ENCODE assay signal across 15 cellular contexts in genomic region chr1:184028854-184029623, GRCh38. TPM values are rescaled to one million over a fixed set of nuclear protein-coding genes. Genes with fewer than 3 reads are reported as not detected.
DNase-seq lines count a peak whose midpoint lies in the region; ATAC-seq, FAIRE-seq and TF ChIP-seq lines count a peak whose summit lies in the region.
"Had no signal": no experiment of that assay in that cellular context is flagged by ENCODE, and none has a peak within 500 bp of the region (broad histone marks: within the 10 kb centered on the region; RNA-seq: fewer than 3 reads in every experiment).

No MANE protein-coding gene starts in this region.

- POLR2A ChIA-PET in K562 (lab: Yijun Ruan, JAX), result interaction anchor here (0.6 to 1.9 kb wide), 6 partner anchors 11 to 459 kb away, joined by 3 to 8 read pairs (median 3); partner anchors contain the start of gene TSEN15

- H3K79me2 ChIP-seq in K562 (ENCODE audit: control insufficient read depth, insufficient read depth, low read length), result peaks cover 86% of the 10 kb centered on the region
- H3K79me2 ChIP-seq: parathyroid adenoma had no signal

- BruUV-seq in K562 (replicated peaks; lab: Mats Ljungman, UMichigan), result no TSS peak

- peak; percentile 15 for FAIRE-seq in K562 (lab: Jason Lieb, UNC)

- peak in 1 of 2 experiments; percentile 38; a peak in 2 of 4 replicates for TF ChIP-seq RAD21 in K562 (CRISPR knock-in tag; conservative IDR thresholded peaks at IDR 0.05 in 1 of 2, IDR thresholded peaks at IDR 0.05 in 1 of 2)

- no peaks in the 10 kb centered on the region; the same call in 2 of the 3 replicates for H3K36me3 ChIP-seq in K562 (ENCODE audit: control insufficient read depth, insufficient read depth, low read length)
- H3K36me3 ChIP-seq: colonic mucosa, transverse colon had no signal

- H3K27me3 ChIP-seq in K562 (ENCODE audit: control insufficient read depth in 2 of 2, insufficient read depth in 2 of 2, low read length in 2 of 2), result no peaks in the 10 kb centered on the region
- H3K27me3 ChIP-seq: colonic mucosa, transverse colon had no signal

- CTCF ChIA-PET in K562 (lab: Yijun Ruan, JAX; ENCODE audit: low intra/inter-chr PET ratio), result no interaction called here

- H3K9me1 ChIP-seq in K562 (ENCODE audit: control insufficient read depth, insufficient read depth, low read length), result no peaks in the 10 kb centered on the region

- in situ Hi-C loops in K562 (cut with MboI), result no loop called here

- peaks cover 15 to 86% of the 10 kb centered on the region in 2 experiments for H3K4me1 ChIP-seq in K562 (replicated peaks in 1 of 2; ENCODE audit: control insufficient read depth in 2 of 2, insufficient read depth in 2 of 2, low read length in 2 of 2)
- H3K4me1 ChIP-seq: colonic mucosa had no signal

- peak overlapping the region; percentile 13 to 74; a peak in 3 of 4 replicates for H3K9ac ChIP-seq in K562 (ENCODE audit: insufficient read depth in 1 of 2, low read depth in 2 of 2, low read length in 2 of 2)
- H3K9ac ChIP-seq: parathyroid adenoma had no signal

- 18% methylated on average over 5 of the region's 5 CpGs for WGBS in K562 (ENCODE audit: insufficient coverage, low coverage, missing lambda C conversion rate)

- TF ChIP-seq POLR2A in K562 (conservative IDR thresholded peaks at IDR 0.05), result no peak

- 0 out of 6 replicates have a peak, but pooled peaks have one; percentile 6 to 24 (median 7) for TF ChIP-seq CTCF in K562 (IDR thresholded peaks at IDR 0.05 in 2 of 3, conservative IDR thresholded peaks at IDR 0.05 in 1 of 3; ENCODE audit: insufficient read depth in 2 of 3, low read depth in 1 of 3, low read length in 3 of 3)

- DNase-seq in Right ventricle myocardium superior (peak; percentile 75), cardiac septum (ENCODE audit: low spot score) (no peak), K562 (ENCODE audit: extremely low read depth in 1 of 4, low spot score in 3 of 4) (peak in 3 of 4 experiments; percentile 30 to 85 (median 55)), medulla oblongata (ENCODE audit: extremely low spot score) (peak; percentile 76), cerebellum (ENCODE audit: low spot score) (no peak), NCI-H146 (lab: John Stamatoyannopoulos, UW) (no peak)
- DNase-seq: colonic mucosa, DMS79, NCI-H1436 treated with DMSO at 0.1 percent for 48 hours, NCI-H748 treated with DMSO at 0.1 percent for 48 hours, SHP77 treated with DMSO at 0.1 percent for 48 hours, transverse colon had no signal

- peak overlapping the region; percentile 89 for H3K27ac ChIP-seq in K562 (ENCODE audit: extremely low read depth, low read depth, low read length)
- H3K27ac ChIP-seq: colonic mucosa, parathyroid adenoma, transverse colon had no signal

- no peaks in the 10 kb centered on the region for H3K9me3 ChIP-seq in K562 (replicated peaks; ENCODE audit: control insufficient read depth, insufficient read depth, low read depth, low read length)
- H3K9me3 ChIP-seq: colonic mucosa, transverse colon had no signal

- no peaks in the 10 kb centered on the region for H4K20me1 ChIP-seq in K562 (replicated peaks; ENCODE audit: control insufficient read depth, insufficient read depth, low read length)

- intact Hi-C loops in Right ventricle myocardium superior (cut with DNase I), result no loop called here
- intact Hi-C loops in cardiac septum (cut with DNase I), result no loop called here
- intact Hi-C loops in K562 (cut with micrococcal nuclease), result no loop called here

- ATAC-seq in Right ventricle myocardium superior (ENCODE audit: poor library complexity) (no peak), K562 (peak; percentile 6), GM18867 (IDR thresholded peaks at IDR 0.05; ENCODE audit: unreplicated experiment) (no peak), HG02973 (IDR thresholded peaks at IDR 0.05; ENCODE audit: unreplicated experiment) (no peak)

- H3K4me2 ChIP-seq in K562 (ENCODE audit: insufficient read depth, low read length), result peak overlapping the region; percentile 23; the same call in 1 of the 2 replicates

- H3K4me3 ChIP-seq in K562, result no peak overlapping the region
- H3K4me3 ChIP-seq: colonic mucosa, transverse colon had no signal

- TF ChIP-seq EP300 in K562 (IDR thresholded peaks at IDR 0.05; ENCODE audit: low read length), result no peak; the same call in 1 of the 2 replicates

- H2AFZ ChIP-seq in K562 (ENCODE audit: low read depth, low read length), result 0 out of 2 replicates have a peak overlapping the region, but pooled peaks have one; percentile 5
- H2AFZ ChIP-seq: parathyroid adenoma had no signal

TF ChIP-seq in K562, 482 proteins besides CTCF, POLR2A, EP300 and RAD21 (continues in another document):
- peak; percentile 49; the same call in 1 of the 2 replicates for TF ChIP-seq ARID3A (IDR thresholded peaks at IDR 0.05; ENCODE audit: borderline replicate concordance, low read depth, low read length)
- TF ChIP-seq ZFP30 (CRISPR knock-in tag; IDR thresholded peaks at IDR 0.05; ENCODE audit: borderline replicate concordance), result no peak
- TF ChIP-seq GMEB1 (CRISPR knock-in tag; IDR thresholded peaks at IDR 0.05), result no peak
- no peak for TF ChIP-seq CBFA2T3 (IDR thresholded peaks at IDR 0.05)
- TF ChIP-seq PCBP1 (IDR thresholded peaks at IDR 0.05; ENCODE audit: low read depth, low read length, poor library complexity, severe bottlenecking), result no peak
- 0 out of 2 replicates have a peak, but pooled peaks have one; percentile 60 for TF ChIP-seq ZNF584 (CRISPR knock-in tag; IDR thresholded peaks at IDR 0.05; ENCODE audit: low read depth)

RNA-seq across cellular contexts. Expression of gene COLGALT2, which starts 8.5 kb away (rescaled TPM):
- total RNA-seq in Right ventricle myocardium superior (2.8 TPM), cardiac septum (7.5 TPM), K562 (2014; rRNA removed) (18.8 and 19.1 TPM in 2 replicates), K562 (2014; rRNA removed; fragmentation: Illumina TruSeq; extraction: Trizol) (19.2 and 23.0 TPM in 2 replicates), K562 (2015; rRNA removed; fragmentation: Illumina TruSeq; extraction: Trizol) (11.3 and 11.6 TPM in 2 replicates), K562 (2021) (23.2 and 29.1 TPM in 2 replicates), cerebellum (12.0 TPM)
- 26.9 and 36.6 TPM in 2 replicates for total RNA-seq in K562 (2011; cell fraction: chromatin; rRNA removed; ENCODE audit: low replicate concordance)
- total RNA-seq in K562 (2011; cell fraction: nucleolus; rRNA removed), result 22.2 TPM in 2 replicates
- total RNA-seq in K562 (2011; cell fraction: nucleoplasm; rRNA removed), result 33.3 and 42.1 TPM in 2 replicates
- polyA plus RNA-seq in K562 (2011; rRNA removed) (7.4 and 9.3 TPM in 2 replicates), K562 (2014; fragmentation: Illumina TruSeq; extraction: Trizol) (29.3 and 32.1 TPM in 2 replicates), K562 (2014; fragmentation: Nextera tagmentation; extraction: Ambion mirVana) (10 to 100 TPM; 12.1 to 22.4 TPM), K562 (2014; rRNA removed) (15.8 and 18.5 TPM in 2 replicates)
- polyA plus RNA-seq in K562 (2011; cell fraction: cytosol; rRNA removed), result 8.1 and 8.2 TPM in 2 replicates
- 36.5 and 59.0 TPM in 2 replicates for polyA plus RNA-seq in K562 (2011; cell fraction: nucleus; rRNA removed)
- polyA plus RNA-seq in K562 (2012), result 16.0 and 73.3 TPM in 2 replicates
- 9.9 and 12.4 TPM in 2 replicates for polyA minus RNA-seq in K562 (2011; rRNA and poly(A)+ RNA removed)
- polyA minus RNA-seq in K562 (2011; cell fraction: cytosol; rRNA and poly(A)+ RNA removed), result 8.8 and 9.0 TPM in 2 replicates
- polyA minus RNA-seq in K562 (2011; cell fraction: nucleus; rRNA and poly(A)+ RNA removed), result 21.8 and 22.5 TPM in 2 replicates

RNA-seq across cellular contexts. Expression of gene TSEN15, which starts 22.5 kb away (rescaled TPM):
- total RNA-seq in Right ventricle myocardium superior, result 25.0 TPM
- 25.6 TPM for total RNA-seq in cardiac septum
- total RNA-seq in K562 (2011; cell fraction: chromatin; rRNA removed; ENCODE audit: low replicate concordance), result 40.1 and 121 TPM in 2 replicates
- 27.5 and 40.1 TPM in 2 replicates for total RNA-seq in K562 (2011; cell fraction: nucleolus; rRNA removed)
- total RNA-seq in K562 (2011; cell fraction: nucleoplasm; rRNA removed), result 71.9 and 122 TPM in 2 replicates
- total RNA-seq in K562 (2014; rRNA removed), result 82.8 and 83.9 TPM in 2 replicates
- total RNA-seq in K562 (2014; rRNA removed; fragmentation: Illumina TruSeq; extraction: Trizol), result 121 and 146 TPM in 2 replicates
- 83.2 and 92.8 TPM in 2 replicates for total RNA-seq in K562 (2015; rRNA removed; fragmentation: Illumina TruSeq; extraction: Trizol)
- total RNA-seq in K562 (2021), result 81.9 and 86.4 TPM in 2 replicates
- 97.1 and 108 TPM in 2 replicates for polyA plus RNA-seq in K562 (2011; rRNA removed)
- polyA plus RNA-seq in K562 (2011; cell fraction: cytosol; rRNA removed), result 28.9 and 65.9 TPM in 2 replicates
- polyA plus RNA-seq in K562 (2011; cell fraction: nucleus; rRNA removed), result 65.9 and 104 TPM in 2 replicates
- polyA plus RNA-seq in K562 (2012), result 56.9 and 143 TPM in 2 replicates
- polyA plus RNA-seq in K562 (2014; fragmentation: Illumina TruSeq; extraction: Trizol), result 106 and 118 TPM in 2 replicates
- 10 to 100 TPM; 25.6 to 36.1 TPM for polyA plus RNA-seq in K562 (2014; fragmentation: Nextera tagmentation; extraction: Ambion mirVana)
- 91.3 and 104 TPM in 2 replicates for polyA plus RNA-seq in K562 (2014; rRNA removed)
- polyA minus RNA-seq in K562 (2011; rRNA and poly(A)+ RNA removed), result 87.9 and 108 TPM in 2 replicates
- 43.4 and 50.1 TPM in 2 replicates for polyA minus RNA-seq in K562 (2011; cell fraction: cytosol; rRNA and poly(A)+ RNA removed)
- polyA minus RNA-seq in K562 (2011; cell fraction: nucleus; rRNA and poly(A)+ RNA removed), result 69.7 and 127 TPM in 2 replicates
- total RNA-seq in cerebellum, result 33.3 TPM

Comparison
In these comparisons a context has a peak if more than half of its experiments do, and no peak if none do; other contexts are left out.
1. DNase-seq: peak in Right ventricle myocardium superior (single experiment), K562 (3 of 4) and medulla oblongata (single experiment); none in cardiac septum (single experiment), cerebellum (single experiment) and NCI-H146 (single experiment).